1 cellular context compared by ENCODE assay signal in genomic region chr4:95549246-95550138, GRCh38.
A peak's percentile ranks its signal among the peaks of the same experiment; 100 is the strongest.
TF ChIP-seq lines count a peak whose summit lies in the region.

No MANE protein-coding gene starts in this region.

TF ChIP-seq in HEK293, 187 proteins besides CTCF, POLR2A, EP300 and RAD21 (continued from another document):
- TF ChIP-seq ZSCAN4 (tag by site-specific recombination; IDR thresholded peaks at IDR 0.05), result no peak
- no peak for TF ChIP-seq ZNF239 (tag by site-specific recombination; IDR thresholded peaks at IDR 0.05)
- no peak for TF ChIP-seq KLF1 (tag by site-specific recombination; IDR thresholded peaks at IDR 0.05)
- no peak for TF ChIP-seq ZNF785 (tag by site-specific recombination; IDR thresholded peaks at IDR 0.05)
- peak; percentile 65; the same call in 1 of the 2 replicates for TF ChIP-seq ZNF449 (tag by site-specific recombination; IDR thresholded peaks at IDR 0.05)
- TF ChIP-seq ZNF555 (tag by site-specific recombination; conservative IDR thresholded peaks at IDR 0.05), result no peak
- no peak for TF ChIP-seq HOXD13 (CRISPR knock-in tag; IDR thresholded peaks at IDR 0.05; ENCODE audit: borderline replicate concordance)
- no peak for TF ChIP-seq ZNF488 (tag by site-specific recombination; IDR thresholded peaks at IDR 0.05)
- no peak for TF ChIP-seq ZNF610 (tag by site-specific recombination; IDR thresholded peaks at IDR 0.05; ENCODE audit: borderline replicate concordance)
- peak; percentile 94 for TF ChIP-seq ZBTB8A (tag by site-specific recombination; IDR thresholded peaks at IDR 0.05)
TF ChIP-seq in HEK293: peak in this region for 20.
